ENCODE assay signal across 19 cellular contexts in the genomic region with DNA sequence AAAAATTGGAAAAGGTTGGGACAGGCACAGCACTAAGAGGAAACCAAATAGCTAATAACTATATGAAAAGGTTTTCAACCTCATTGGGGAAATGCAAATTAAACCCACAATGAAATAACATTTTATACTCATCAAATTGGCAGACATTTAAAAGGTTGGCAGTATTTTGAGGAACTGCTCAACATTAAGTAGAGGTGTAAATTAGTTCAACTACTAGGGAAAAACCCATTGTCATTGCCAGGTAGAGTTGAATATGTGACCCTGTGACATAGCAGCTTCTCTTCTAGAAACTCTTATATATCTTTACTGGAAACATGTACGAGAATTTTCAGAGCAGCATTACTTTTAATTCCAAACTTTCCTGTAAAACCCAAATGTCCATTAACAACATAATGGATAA. TPM values are rescaled to one million over a fixed set of nuclear protein-coding genes. Genes with fewer than 3 reads are reported as not detected.
A peak's percentile ranks its signal among the peaks of the same experiment; 100 is the strongest.
DNase-seq lines count a peak whose midpoint lies in the region; ATAC-seq and TF ChIP-seq lines count a peak whose summit lies in the region.
"Had no signal": no experiment of that assay in that cellular context is flagged by ENCODE, and none has a peak within 500 bp of the region (broad histone marks: within the 10 kb centered on the region; RNA-seq: fewer than 3 reads in every experiment).

No MANE protein-coding gene starts in this region.

- H3K4me3 ChIP-seq in PC-3 (ENCODE audit: low read length): no peak overlapping the region

- peaks cover 8% of the 10 kb centered on the region for H3F3A ChIP-seq in PC-3 (ENCODE audit: low read length, unreplicated experiment)

- H3K9me3 ChIP-seq in PC-3 (ENCODE audit: low read length): no peaks in the 10 kb centered on the region

- H3K36me3 ChIP-seq in PC-3 (ENCODE audit: low read depth, low read length): no peaks in the 10 kb centered on the region

- 0 out of 2 replicates have a peak, but pooled peaks cover 3% of the 10 kb centered on the region for H4K20me1 ChIP-seq in PC-3 (ENCODE audit: low read length)

- peak overlapping the region in 1 of 2 donors; percentile 40 for H3K4me3 Mint-ChIP-seq in activated T-cell treated with anti-CD3 and anti-CD28 coated beads, Interleukin-2, amount 50 U/mL, for 72 hours
- no peak overlapping the region for H3K4me3 Mint-ChIP-seq in Calu3 (ENCODE audit: low read depth, unreplicated experiment)
- no peak overlapping the region for H3K4me3 Mint-ChIP-seq in stimulated activated memory B cell treated with anti-CD40 and anti-IgM and Interleukin-4, amounts not matched to agents 10 μg/mL and 1 μg/mL and 100 μg/mL, for 72 hours

- H3K9me2 ChIP-seq in PC-3 (replicated peaks; ENCODE audit: low read length): no peaks in the 10 kb centered on the region

- H3K36me3 Mint-ChIP-seq in activated T-cell treated with anti-CD3 and anti-CD28 coated beads, Interleukin-2, amount 50 U/mL, for 72 hours (ENCODE audit: insufficient read depth in 2 of 2): no peaks in the 10 kb centered on the region
- H3K36me3 Mint-ChIP-seq in Calu3 (ENCODE audit: insufficient read depth, unreplicated experiment): peaks cover 7% of the 10 kb centered on the region
- no peaks in the 10 kb centered on the region for H3K36me3 Mint-ChIP-seq in stimulated activated memory B cell treated with anti-CD40 and anti-IgM and Interleukin-4, amounts not matched to agents 10 μg/mL and 1 μg/mL and 100 μg/mL, for 72 hours

- H3K9me3 Mint-ChIP-seq in activated T-cell treated with anti-CD3 and anti-CD28 coated beads, Interleukin-2, amount 50 U/mL, for 72 hours: no peaks in the 10 kb centered on the region
- no peaks in the 10 kb centered on the region for H3K9me3 Mint-ChIP-seq in Calu3 (ENCODE audit: low read depth, unreplicated experiment)
- H3K9me3 Mint-ChIP-seq in stimulated activated memory B cell treated with anti-CD40 and anti-IgM and Interleukin-4, amounts not matched to agents 10 μg/mL and 1 μg/mL and 100 μg/mL, for 72 hours: no peaks in the 10 kb centered on the region

- POLR2A ChIA-PET in PC-3 (lab: Charles Lee; ENCODE audit: unreplicated experiment): no interaction called here

- no peak for ATAC-seq in activated T-cell treated with anti-CD3 and anti-CD28 coated beads, Interleukin-2, amount 50 U/mL, for 72 hours (replicated peaks in 1 of 2)
- ATAC-seq in PC-3: no peak
- ATAC-seq in stimulated activated memory B cell treated with anti-CD40 and anti-IgM and Interleukin-4, amounts not matched to agents 10 μg/mL and 1 μg/mL and 100 μg/mL, for 72 hours: peak; percentile 45
- no peak for ATAC-seq in GM18520 (IDR thresholded peaks at IDR 0.05; ENCODE audit: unreplicated experiment)

- no peak for DNase-seq in activated T-cell treated with anti-CD3 and anti-CD28 coated beads, Interleukin-2, amount 50 U/mL, for 72 hours
- DNase-seq in activated T-cell treated with anti-CD3 and anti-CD28 coated beads for 4 hours (no peak), Calu3 (no peak), PC-3 (no peak), dedifferentiated amniotic fluid mesenchymal stem cell (ENCODE audit: extremely low spot score) (no peak)
- DNase-seq in stimulated activated CD4-positive, alpha-beta T cell treated with anti-CD3 and anti-CD28 coated beads, Interleukin-12 subunit alpha, Interleukin-12 subunit beta, amount 100 ng/mL, for 4 hours: no peak
- DNase-seq: 8988T; COR-L47; DMS153; EL; H7; IMR-90; Kasumi-1; NCI-H1105 treated with DMSO at 0.1 percent for 48 hours; NCI-H187 treated with DMSO at 0.1 percent for 48 hours; NCI-H446 treated with DMSO at 0.1 percent for 48 hours; NK-92 treated with Interleukin-12 subunit alpha and Interleukin-12 subunit beta, amount 100 ng/mL, for 24 hours had no signal

- no peaks in the 10 kb centered on the region for H3K27me3 Mint-ChIP-seq in activated T-cell treated with anti-CD3 and anti-CD28 coated beads, Interleukin-2, amount 50 U/mL, for 72 hours (ENCODE audit: low read depth)
- H3K27me3 Mint-ChIP-seq in Calu3 (ENCODE audit: unreplicated experiment): no peaks in the 10 kb centered on the region
- no peaks in the 10 kb centered on the region for H3K27me3 Mint-ChIP-seq in stimulated activated memory B cell treated with anti-CD40 and anti-IgM and Interleukin-4, amounts not matched to agents 10 μg/mL and 1 μg/mL and 100 μg/mL, for 72 hours

- H3K27ac Mint-ChIP-seq in activated T-cell treated with anti-CD3 and anti-CD28 coated beads, Interleukin-2, amount 50 U/mL, for 72 hours: peak overlapping the region; percentile 63
- peak overlapping the region; percentile 37 for H3K27ac Mint-ChIP-seq in Calu3 (ENCODE audit: unreplicated experiment)
- H3K27ac Mint-ChIP-seq in stimulated activated memory B cell treated with anti-CD40 and anti-IgM and Interleukin-4, amounts not matched to agents 10 μg/mL and 1 μg/mL and 100 μg/mL, for 72 hours: peak overlapping the region; percentile 16

- H3K27ac ChIP-seq in PC-3 (ENCODE audit: low read length): peak overlapping the region; percentile 87; the same call in 1 of the 2 replicates

- peaks cover 23% of the 10 kb centered on the region for H3K4me1 ChIP-seq in PC-3 (ENCODE audit: insufficient read depth, low read length)

- intact Hi-C loops in Calu3 (cut with micrococcal nuclease; ENCODE audit: unreplicated experiment): no loop called here
- intact Hi-C loops in PC-3 (cut with micrococcal nuclease): no loop called here

- H2AFZ ChIP-seq in PC-3 (ENCODE audit: low read length): no peak overlapping the region

- H3K4me2 ChIP-seq in PC-3 (ENCODE audit: low read length): no peak overlapping the region

- TF ChIP-seq CTCF in Calu3 (IDR thresholded peaks at IDR 0.05; ENCODE audit: unreplicated experiment) (no peak), PC-3 (conservative IDR thresholded peaks at IDR 0.05; ENCODE audit: low read depth, low read length) (no peak)

- no peak overlapping the region for H3K9ac ChIP-seq in PC-3 (ENCODE audit: low read length)

- CTCF ChIA-PET in Calu3 (lab: Charles Lee): interaction anchor here (1.4 to 1.6 kb wide), 2 partner anchors 12 to 39 kb away, joined by 4 to 7 read pairs; no protein-coding TSS in a partner anchor
- CTCF ChIA-PET in PC-3 (lab: Charles Lee): no interaction called here

- no TSS peak for BruUV-seq in Calu3 (replicated peaks; lab: Mats Ljungman, UMichigan)
- BruUV-seq in PC-3 (replicated peaks; lab: Mats Ljungman, UMichigan): no TSS peak

- no peaks in the 10 kb centered on the region for H3K27me3 ChIP-seq in PC-3 (ENCODE audit: low read length)

- H3K79me2 ChIP-seq in PC-3 (ENCODE audit: low read length): peaks cover 97% of the 10 kb centered on the region

- peaks cover 57% of the 10 kb centered on the region for H3K4me1 Mint-ChIP-seq in activated T-cell treated with anti-CD3 and anti-CD28 coated beads, Interleukin-2, amount 50 U/mL, for 72 hours (ENCODE audit: low read depth)
- H3K4me1 Mint-ChIP-seq in Calu3 (ENCODE audit: low read depth, unreplicated experiment): peaks cover 52% of the 10 kb centered on the region
- H3K4me1 Mint-ChIP-seq in stimulated activated memory B cell treated with anti-CD40 and anti-IgM and Interleukin-4, amounts not matched to agents 10 μg/mL and 1 μg/mL and 100 μg/mL, for 72 hours: peaks cover 67% of the 10 kb centered on the region

RNA-seq across cellular contexts. Expression of a gene that starts 9.7 kb away (rescaled TPM):
- total RNA-seq in activated T-cell treated with anti-CD3 and anti-CD28 coated beads, Interleukin-2, amount 50 U/mL, for 72 hours: 10 to 100 TPM; 31.6 to 37.7 TPM
- total RNA-seq in Calu3 (2022) (65.9 and 66.5 TPM in 2 replicates), PC-3 (2014; rRNA removed) (44.2 and 62.0 TPM in 2 replicates)
